Comparison of ENCODE assay signal across 1 cellular context in the genomic region with DNA sequence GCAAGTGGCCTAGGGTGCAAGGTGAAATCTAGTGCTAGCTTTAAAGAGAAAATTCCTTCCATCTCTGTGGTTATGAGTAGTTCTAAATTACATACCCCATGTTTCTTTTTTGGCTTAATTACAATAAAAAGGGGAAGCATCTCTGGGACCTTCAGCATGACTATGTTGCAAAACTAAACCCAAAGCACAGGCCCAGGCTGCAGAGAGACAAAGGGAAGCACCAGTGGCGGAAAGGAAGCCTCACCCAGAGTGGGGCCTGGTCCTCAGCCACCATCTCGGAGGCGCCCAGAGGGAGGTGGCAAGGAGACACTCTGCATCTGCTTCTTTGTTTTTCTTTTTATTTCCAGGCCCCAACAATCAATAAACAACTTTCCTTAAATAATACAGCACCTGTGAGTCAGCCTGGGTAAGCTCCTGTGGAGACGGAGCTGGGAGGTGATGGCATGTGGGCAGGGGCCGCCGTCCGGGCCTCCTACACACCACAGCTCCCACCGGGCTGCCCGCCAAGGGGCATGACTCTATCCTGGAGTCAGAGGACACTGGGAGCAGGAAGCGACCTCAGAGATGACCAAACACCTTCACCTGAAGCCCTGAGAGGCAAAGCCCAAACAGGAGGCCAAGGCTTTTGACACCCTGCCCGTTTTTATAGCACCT.
TF ChIP-seq lines count a peak whose summit lies in the region.

No MANE protein-coding gene starts in this region.

TF ChIP-seq in HEK293, 187 proteins besides CTCF, POLR2A, EP300 and RAD21 (continued from another document):
- TF ChIP-seq, protein P1, sequence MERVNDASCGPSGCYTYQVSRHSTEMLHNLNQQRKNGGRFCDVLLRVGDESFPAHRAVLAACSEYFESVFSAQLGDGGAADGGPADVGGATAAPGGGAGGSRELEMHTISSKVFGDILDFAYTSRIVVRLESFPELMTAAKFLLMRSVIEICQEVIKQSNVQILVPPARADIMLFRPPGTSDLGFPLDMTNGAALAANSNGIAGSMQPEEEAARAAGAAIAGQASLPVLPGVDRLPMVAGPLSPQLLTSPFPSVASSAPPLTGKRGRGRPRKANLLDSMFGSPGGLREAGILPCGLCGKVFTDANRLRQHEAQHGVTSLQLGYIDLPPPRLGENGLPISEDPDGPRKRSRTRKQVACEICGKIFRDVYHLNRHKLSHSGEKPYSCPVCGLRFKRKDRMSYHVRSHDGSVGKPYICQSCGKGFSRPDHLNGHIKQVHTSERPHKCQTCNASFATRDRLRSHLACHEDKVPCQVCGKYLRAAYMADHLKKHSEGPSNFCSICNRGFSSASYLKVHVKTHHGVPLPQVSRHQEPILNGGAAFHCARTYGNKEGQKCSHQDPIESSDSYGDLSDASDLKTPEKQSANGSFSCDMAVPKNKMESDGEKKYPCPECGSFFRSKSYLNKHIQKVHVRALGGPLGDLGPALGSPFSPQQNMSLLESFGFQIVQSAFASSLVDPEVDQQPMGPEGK (tag by site-specific recombination; IDR thresholded peaks at IDR 0.05): no peak
- TF ChIP-seq, protein P2, sequence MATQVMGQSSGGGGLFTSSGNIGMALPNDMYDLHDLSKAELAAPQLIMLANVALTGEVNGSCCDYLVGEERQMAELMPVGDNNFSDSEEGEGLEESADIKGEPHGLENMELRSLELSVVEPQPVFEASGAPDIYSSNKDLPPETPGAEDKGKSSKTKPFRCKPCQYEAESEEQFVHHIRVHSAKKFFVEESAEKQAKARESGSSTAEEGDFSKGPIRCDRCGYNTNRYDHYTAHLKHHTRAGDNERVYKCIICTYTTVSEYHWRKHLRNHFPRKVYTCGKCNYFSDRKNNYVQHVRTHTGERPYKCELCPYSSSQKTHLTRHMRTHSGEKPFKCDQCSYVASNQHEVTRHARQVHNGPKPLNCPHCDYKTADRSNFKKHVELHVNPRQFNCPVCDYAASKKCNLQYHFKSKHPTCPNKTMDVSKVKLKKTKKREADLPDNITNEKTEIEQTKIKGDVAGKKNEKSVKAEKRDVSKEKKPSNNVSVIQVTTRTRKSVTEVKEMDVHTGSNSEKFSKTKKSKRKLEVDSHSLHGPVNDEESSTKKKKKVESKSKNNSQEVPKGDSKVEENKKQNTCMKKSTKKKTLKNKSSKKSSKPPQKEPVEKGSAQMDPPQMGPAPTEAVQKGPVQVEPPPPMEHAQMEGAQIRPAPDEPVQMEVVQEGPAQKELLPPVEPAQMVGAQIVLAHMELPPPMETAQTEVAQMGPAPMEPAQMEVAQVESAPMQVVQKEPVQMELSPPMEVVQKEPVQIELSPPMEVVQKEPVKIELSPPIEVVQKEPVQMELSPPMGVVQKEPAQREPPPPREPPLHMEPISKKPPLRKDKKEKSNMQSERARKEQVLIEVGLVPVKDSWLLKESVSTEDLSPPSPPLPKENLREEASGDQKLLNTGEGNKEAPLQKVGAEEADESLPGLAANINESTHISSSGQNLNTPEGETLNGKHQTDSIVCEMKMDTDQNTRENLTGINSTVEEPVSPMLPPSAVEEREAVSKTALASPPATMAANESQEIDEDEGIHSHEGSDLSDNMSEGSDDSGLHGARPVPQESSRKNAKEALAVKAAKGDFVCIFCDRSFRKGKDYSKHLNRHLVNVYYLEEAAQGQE (tag by site-specific recombination; IDR thresholded peaks at IDR 0.05): no peak
- TF ChIP-seq ZIC2 (tag by site-specific recombination; IDR thresholded peaks at IDR 0.05): peak; percentile 71
- no peak for TF ChIP-seq ZNF501 (tag by site-specific recombination; IDR thresholded peaks at IDR 0.05)
- TF ChIP-seq, protein P3, sequence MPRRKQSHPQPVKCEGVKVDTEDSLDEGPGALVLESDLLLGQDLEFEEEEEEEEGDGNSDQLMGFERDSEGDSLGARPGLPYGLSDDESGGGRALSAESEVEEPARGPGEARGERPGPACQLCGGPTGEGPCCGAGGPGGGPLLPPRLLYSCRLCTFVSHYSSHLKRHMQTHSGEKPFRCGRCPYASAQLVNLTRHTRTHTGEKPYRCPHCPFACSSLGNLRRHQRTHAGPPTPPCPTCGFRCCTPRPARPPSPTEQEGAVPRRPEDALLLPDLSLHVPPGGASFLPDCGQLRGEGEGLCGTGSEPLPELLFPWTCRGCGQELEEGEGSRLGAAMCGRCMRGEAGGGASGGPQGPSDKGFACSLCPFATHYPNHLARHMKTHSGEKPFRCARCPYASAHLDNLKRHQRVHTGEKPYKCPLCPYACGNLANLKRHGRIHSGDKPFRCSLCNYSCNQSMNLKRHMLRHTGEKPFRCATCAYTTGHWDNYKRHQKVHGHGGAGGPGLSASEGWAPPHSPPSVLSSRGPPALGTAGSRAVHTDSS (tag by site-specific recombination; IDR thresholded peaks at IDR 0.05): no peak
- no peak for TF ChIP-seq ZNF664 (tag by site-specific recombination; IDR thresholded peaks at IDR 0.05)
- no peak for TF ChIP-seq ZNF585B (tag by site-specific recombination; IDR thresholded peaks at IDR 0.05)
- no peak for TF ChIP-seq ZNF416 (tag by site-specific recombination; IDR thresholded peaks at IDR 0.05)
- no peak for TF ChIP-seq ZXDB (tag by site-specific recombination; IDR thresholded peaks at IDR 0.05)
- no peak for TF ChIP-seq ZNF202 (tag by site-specific recombination; IDR thresholded peaks at IDR 0.05; ENCODE audit: borderline replicate concordance)
- TF ChIP-seq ZNF561 (tag by site-specific recombination; IDR thresholded peaks at IDR 0.05; ENCODE audit: borderline replicate concordance): no peak
- TF ChIP-seq EGR2 (tag by site-specific recombination; IDR thresholded peaks at IDR 0.05; ENCODE audit: low read depth): peak; percentile 69
- TF ChIP-seq ZFHX2 (tag by site-specific recombination; conservative IDR thresholded peaks at IDR 0.05): peak; percentile 81
- TF ChIP-seq ZNF404 (tag by site-specific recombination; IDR thresholded peaks at IDR 0.05): no peak
- TF ChIP-seq, protein P4, sequence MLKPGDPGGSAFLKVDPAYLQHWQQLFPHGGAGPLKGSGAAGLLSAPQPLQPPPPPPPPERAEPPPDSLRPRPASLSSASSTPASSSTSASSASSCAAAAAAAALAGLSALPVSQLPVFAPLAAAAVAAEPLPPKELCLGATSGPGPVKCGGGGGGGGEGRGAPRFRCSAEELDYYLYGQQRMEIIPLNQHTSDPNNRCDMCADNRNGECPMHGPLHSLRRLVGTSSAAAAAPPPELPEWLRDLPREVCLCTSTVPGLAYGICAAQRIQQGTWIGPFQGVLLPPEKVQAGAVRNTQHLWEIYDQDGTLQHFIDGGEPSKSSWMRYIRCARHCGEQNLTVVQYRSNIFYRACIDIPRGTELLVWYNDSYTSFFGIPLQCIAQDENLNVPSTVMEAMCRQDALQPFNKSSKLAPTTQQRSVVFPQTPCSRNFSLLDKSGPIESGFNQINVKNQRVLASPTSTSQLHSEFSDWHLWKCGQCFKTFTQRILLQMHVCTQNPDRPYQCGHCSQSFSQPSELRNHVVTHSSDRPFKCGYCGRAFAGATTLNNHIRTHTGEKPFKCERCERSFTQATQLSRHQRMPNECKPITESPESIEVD (tag by site-specific recombination; IDR thresholded peaks at IDR 0.05): no peak
TF ChIP-seq in HEK293: peak in this region for 3.
